In the genomic region with DNA sequence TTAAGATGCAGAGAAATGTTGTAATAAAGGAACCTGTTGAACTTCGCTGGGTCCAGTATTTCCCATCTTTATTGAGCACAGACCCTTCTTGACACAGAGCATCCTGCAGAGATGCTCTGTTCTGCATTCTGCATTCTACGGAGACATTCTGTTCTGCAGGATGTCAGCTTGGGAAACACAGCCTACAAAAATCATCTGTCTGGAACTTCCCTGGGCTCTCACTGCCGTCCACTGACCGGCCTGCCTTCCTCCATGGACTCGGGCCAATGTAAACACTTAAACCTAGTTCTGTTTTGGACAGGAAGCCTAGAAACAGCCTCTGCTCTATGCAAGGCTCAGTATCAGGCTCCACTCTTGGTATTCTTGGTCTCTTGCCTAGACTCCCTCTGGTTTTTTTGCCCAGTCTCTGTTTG, we compare ENCODE assay signal across 1 cellular context.
TF ChIP-seq lines count a peak whose summit lies in the region.

No MANE protein-coding gene starts in this region.

TF ChIP-seq in GM23338, 12 proteins besides CTCF, POLR2A, EP300 and RAD21 (continued from another document):
- TF ChIP-seq, protein P1, sequence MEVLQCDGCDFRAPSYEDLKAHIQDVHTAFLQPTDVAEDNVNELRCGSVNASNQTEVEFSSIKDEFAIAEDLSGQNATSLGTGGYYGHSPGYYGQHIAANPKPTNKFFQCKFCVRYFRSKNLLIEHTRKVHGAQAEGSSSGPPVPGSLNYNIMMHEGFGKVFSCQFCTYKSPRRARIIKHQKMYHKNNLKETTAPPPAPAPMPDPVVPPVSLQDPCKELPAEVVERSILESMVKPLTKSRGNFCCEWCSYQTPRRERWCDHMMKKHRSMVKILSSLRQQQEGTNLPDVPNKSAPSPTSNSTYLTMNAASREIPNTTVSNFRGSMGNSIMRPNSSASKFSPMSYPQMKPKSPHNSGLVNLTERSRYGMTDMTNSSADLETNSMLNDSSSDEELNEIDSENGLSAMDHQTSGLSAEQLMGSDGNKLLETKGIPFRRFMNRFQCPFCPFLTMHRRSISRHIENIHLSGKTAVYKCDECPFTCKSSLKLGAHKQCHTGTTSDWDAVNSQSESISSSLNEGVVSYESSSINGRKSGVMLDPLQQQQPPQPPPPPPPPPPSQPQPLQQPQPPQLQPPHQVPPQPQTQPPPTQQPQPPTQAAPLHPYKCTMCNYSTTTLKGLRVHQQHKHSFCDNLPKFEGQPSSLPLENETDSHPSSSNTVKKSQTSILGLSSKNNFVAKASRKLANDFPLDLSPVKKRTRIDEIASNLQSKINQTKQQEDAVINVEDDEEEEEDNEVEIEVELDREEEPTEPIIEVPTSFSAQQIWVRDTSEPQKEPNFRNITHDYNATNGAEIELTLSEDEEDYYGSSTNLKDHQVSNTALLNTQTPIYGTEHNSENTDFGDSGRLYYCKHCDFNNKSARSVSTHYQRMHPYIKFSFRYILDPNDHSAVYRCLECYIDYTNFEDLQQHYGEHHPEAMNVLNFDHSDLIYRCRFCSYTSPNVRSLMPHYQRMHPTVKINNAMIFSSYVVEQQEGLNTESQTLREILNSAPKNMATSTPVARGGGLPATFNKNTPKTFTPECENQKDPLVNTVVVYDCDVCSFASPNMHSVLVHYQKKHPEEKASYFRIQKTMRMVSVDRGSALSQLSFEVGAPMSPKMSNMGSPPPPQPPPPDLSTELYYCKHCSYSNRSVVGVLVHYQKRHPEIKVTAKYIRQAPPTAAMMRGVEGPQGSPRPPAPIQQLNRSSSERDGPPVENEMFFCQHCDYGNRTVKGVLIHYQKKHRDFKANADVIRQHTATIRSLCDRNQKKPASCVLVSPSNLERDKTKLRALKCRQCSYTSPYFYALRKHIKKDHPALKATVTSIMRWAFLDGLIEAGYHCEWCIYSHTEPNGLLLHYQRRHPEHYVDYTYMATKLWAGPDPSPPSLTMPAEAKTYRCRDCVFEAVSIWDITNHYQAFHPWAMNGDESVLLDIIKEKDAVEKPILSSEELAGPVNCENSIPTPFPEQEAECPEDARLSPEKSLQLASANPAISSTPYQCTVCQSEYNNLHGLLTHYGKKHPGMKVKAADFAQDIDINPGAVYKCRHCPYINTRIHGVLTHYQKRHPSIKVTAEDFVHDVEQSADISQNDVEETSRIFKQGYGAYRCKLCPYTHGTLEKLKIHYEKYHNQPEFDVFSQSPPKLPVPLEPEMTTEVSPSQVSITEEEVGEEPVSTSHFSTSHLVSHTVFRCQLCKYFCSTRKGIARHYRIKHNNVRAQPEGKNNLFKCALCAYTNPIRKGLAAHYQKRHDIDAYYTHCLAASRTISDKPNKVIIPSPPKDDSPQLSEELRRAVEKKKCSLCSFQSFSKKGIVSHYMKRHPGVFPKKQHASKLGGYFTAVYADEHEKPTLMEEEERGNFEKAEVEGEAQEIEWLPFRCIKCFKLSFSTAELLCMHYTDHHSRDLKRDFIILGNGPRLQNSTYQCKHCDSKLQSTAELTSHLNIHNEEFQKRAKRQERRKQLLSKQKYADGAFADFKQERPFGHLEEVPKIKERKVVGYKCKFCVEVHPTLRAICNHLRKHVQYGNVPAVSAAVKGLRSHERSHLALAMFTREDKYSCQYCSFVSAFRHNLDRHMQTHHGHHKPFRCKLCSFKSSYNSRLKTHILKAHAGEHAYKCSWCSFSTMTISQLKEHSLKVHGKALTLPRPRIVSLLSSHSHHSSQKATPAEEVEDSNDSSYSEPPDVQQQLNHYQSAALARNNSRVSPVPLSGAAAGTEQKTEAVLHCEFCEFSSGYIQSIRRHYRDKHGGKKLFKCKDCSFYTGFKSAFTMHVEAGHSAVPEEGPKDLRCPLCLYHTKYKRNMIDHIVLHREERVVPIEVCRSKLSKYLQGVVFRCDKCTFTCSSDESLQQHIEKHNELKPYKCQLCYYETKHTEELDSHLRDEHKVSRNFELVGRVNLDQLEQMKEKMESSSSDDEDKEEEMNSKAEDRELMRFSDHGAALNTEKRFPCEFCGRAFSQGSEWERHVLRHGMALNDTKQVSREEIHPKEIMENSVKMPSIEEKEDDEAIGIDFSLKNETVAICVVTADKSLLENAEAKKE (CRISPR knock-in tag; IDR thresholded peaks at IDR 0.05) = no peak
- TF ChIP-seq NANOG (IDR thresholded peaks at IDR 0.05; ENCODE audit: borderline replicate concordance) = no peak
- TF ChIP-seq EZH2 (IDR thresholded peaks at IDR 0.05; ENCODE audit: low read depth, unreplicated experiment) = no peak
- TF ChIP-seq JUNB (IDR thresholded peaks at IDR 0.05; ENCODE audit: unreplicated experiment) = no peak
- no peak for TF ChIP-seq POLR2AphosphoS5 (IDR thresholded peaks at IDR 0.05; ENCODE audit: low read depth)
- TF ChIP-seq, protein P2, sequence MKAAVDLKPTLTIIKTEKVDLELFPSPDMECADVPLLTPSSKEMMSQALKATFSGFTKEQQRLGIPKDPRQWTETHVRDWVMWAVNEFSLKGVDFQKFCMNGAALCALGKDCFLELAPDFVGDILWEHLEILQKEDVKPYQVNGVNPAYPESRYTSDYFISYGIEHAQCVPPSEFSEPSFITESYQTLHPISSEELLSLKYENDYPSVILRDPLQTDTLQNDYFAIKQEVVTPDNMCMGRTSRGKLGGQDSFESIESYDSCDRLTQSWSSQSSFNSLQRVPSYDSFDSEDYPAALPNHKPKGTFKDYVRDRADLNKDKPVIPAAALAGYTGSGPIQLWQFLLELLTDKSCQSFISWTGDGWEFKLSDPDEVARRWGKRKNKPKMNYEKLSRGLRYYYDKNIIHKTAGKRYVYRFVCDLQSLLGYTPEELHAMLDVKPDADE (IDR thresholded peaks at IDR 0.05) = no peak
- TF ChIP-seq CREB1 (CRISPR knock-in tag; IDR thresholded peaks at IDR 0.05; ENCODE audit: low read depth) = no peak
- no peak for TF ChIP-seq STAT1 (IDR thresholded peaks at IDR 0.05; ENCODE audit: unreplicated experiment)
- TF ChIP-seq ZNF331 (CRISPR knock-in tag; IDR thresholded peaks at IDR 0.05; ENCODE audit: low read depth) = no peak
- TF ChIP-seq, protein P3, sequence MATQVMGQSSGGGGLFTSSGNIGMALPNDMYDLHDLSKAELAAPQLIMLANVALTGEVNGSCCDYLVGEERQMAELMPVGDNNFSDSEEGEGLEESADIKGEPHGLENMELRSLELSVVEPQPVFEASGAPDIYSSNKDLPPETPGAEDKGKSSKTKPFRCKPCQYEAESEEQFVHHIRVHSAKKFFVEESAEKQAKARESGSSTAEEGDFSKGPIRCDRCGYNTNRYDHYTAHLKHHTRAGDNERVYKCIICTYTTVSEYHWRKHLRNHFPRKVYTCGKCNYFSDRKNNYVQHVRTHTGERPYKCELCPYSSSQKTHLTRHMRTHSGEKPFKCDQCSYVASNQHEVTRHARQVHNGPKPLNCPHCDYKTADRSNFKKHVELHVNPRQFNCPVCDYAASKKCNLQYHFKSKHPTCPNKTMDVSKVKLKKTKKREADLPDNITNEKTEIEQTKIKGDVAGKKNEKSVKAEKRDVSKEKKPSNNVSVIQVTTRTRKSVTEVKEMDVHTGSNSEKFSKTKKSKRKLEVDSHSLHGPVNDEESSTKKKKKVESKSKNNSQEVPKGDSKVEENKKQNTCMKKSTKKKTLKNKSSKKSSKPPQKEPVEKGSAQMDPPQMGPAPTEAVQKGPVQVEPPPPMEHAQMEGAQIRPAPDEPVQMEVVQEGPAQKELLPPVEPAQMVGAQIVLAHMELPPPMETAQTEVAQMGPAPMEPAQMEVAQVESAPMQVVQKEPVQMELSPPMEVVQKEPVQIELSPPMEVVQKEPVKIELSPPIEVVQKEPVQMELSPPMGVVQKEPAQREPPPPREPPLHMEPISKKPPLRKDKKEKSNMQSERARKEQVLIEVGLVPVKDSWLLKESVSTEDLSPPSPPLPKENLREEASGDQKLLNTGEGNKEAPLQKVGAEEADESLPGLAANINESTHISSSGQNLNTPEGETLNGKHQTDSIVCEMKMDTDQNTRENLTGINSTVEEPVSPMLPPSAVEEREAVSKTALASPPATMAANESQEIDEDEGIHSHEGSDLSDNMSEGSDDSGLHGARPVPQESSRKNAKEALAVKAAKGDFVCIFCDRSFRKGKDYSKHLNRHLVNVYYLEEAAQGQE (IDR thresholded peaks at IDR 0.05; ENCODE audit: unreplicated experiment) = no peak
